Comparison of ENCODE assay signal across 1 cellular context in the genomic region with DNA sequence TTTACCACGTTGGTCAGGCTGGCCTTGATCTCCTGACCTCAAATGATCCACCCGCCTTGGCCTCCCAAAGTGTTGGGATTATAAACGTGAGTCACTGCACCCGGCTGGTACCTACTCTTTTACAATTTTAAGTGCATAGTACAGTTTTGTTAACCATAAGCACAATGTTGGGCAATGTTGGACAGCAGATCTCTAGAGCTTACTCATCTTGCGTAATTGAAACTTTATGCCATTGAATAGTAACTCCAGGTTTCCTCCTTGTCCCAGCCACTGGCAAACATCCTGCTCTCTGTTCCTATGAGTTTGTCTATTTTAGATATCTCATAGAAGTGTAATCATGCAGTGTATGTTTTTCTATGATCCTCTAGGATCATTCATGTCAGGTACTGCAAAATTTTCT.
A peak's percentile ranks its signal among the peaks of the same experiment; 100 is the strongest.
TF ChIP-seq lines count a peak whose summit lies in the region.

No MANE protein-coding gene starts in this region.

TF ChIP-seq in HepG2, 621 proteins besides CTCF, POLR2A, EP300 and RAD21 (continued from another document and continues in another):
- TF ChIP-seq, protein P1, sequence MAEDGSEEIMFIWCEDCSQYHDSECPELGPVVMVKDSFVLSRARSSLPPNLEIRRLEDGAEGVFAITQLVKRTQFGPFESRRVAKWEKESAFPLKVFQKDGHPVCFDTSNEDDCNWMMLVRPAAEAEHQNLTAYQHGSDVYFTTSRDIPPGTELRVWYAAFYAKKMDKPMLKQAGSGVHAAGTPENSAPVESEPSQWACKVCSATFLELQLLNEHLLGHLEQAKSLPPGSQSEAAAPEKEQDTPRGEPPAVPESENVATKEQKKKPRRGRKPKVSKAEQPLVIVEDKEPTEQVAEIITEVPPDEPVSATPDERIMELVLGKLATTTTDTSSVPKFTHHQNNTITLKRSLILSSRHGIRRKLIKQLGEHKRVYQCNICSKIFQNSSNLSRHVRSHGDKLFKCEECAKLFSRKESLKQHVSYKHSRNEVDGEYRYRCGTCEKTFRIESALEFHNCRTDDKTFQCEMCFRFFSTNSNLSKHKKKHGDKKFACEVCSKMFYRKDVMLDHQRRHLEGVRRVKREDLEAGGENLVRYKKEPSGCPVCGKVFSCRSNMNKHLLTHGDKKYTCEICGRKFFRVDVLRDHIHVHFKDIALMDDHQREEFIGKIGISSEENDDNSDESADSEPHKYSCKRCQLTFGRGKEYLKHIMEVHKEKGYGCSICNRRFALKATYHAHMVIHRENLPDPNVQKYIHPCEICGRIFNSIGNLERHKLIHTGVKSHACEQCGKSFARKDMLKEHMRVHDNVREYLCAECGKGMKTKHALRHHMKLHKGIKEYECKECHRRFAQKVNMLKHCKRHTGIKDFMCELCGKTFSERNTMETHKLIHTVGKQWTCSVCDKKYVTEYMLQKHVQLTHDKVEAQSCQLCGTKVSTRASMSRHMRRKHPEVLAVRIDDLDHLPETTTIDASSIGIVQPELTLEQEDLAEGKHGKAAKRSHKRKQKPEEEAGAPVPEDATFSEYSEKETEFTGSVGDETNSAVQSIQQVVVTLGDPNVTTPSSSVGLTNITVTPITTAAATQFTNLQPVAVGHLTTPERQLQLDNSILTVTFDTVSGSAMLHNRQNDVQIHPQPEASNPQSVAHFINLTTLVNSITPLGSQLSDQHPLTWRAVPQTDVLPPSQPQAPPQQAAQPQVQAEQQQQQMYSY (CRISPR knock-in tag; IDR thresholded peaks at IDR 0.05), result no peak
- TF ChIP-seq, protein P2, sequence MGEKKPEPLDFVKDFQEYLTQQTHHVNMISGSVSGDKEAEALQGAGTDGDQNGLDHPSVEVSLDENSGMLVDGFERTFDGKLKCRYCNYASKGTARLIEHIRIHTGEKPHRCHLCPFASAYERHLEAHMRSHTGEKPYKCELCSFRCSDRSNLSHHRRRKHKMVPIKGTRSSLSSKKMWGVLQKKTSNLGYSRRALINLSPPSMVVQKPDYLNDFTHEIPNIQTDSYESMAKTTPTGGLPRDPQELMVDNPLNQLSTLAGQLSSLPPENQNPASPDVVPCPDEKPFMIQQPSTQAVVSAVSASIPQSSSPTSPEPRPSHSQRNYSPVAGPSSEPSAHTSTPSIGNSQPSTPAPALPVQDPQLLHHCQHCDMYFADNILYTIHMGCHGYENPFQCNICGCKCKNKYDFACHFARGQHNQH (CRISPR knock-in tag; IDR thresholded peaks at IDR 0.05), result peak; percentile 78
- TF ChIP-seq ZNF605 (CRISPR knock-in tag; IDR thresholded peaks at IDR 0.05), result no peak
- no peak for TF ChIP-seq ZNF883 (CRISPR knock-in tag; IDR thresholded peaks at IDR 0.05; ENCODE audit: not compliant biosample characterization)
- TF ChIP-seq CHCHD3 (CRISPR knock-in tag; IDR thresholded peaks at IDR 0.05), result no peak
- TF ChIP-seq, protein P3, sequence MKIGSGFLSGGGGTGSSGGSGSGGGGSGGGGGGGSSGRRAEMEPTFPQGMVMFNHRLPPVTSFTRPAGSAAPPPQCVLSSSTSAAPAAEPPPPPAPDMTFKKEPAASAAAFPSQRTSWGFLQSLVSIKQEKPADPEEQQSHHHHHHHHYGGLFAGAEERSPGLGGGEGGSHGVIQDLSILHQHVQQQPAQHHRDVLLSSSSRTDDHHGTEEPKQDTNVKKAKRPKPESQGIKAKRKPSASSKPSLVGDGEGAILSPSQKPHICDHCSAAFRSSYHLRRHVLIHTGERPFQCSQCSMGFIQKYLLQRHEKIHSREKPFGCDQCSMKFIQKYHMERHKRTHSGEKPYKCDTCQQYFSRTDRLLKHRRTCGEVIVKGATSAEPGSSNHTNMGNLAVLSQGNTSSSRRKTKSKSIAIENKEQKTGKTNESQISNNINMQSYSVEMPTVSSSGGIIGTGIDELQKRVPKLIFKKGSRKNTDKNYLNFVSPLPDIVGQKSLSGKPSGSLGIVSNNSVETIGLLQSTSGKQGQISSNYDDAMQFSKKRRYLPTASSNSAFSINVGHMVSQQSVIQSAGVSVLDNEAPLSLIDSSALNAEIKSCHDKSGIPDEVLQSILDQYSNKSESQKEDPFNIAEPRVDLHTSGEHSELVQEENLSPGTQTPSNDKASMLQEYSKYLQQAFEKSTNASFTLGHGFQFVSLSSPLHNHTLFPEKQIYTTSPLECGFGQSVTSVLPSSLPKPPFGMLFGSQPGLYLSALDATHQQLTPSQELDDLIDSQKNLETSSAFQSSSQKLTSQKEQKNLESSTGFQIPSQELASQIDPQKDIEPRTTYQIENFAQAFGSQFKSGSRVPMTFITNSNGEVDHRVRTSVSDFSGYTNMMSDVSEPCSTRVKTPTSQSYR (CRISPR knock-in tag; IDR thresholded peaks at IDR 0.05; ENCODE audit: borderline replicate concordance), result peak; percentile 35; the same call in 1 of the 2 replicates
- TF ChIP-seq SMARCC2 (IDR thresholded peaks at IDR 0.05), result no peak
- TF ChIP-seq, protein P4, sequence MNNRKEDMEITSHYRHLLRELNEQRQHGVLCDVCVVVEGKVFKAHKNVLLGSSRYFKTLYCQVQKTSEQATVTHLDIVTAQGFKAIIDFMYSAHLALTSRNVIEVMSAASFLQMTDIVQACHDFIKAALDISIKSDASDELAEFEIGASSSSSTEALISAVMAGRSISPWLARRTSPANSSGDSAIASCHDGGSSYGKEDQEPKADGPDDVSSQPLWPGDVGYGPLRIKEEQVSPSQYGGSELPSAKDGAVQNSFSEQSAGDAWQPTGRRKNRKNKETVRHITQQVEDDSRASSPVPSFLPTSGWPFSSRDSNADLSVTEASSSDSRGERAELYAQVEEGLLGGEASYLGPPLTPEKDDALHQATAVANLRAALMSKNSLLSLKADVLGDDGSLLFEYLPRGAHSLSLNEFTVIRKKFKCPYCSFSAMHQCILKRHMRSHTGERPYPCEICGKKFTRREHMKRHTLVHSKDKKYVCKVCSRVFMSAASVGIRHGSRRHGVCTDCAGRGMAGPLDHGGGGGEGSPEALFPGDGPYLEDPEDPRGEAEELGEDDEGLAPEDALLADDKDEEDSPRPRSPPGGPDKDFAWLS (CRISPR knock-in tag; IDR thresholded peaks at IDR 0.05; ENCODE audit: borderline replicate concordance), result no peak
- peak; percentile 92 for TF ChIP-seq ZFP1 (CRISPR knock-in tag; IDR thresholded peaks at IDR 0.05)
- TF ChIP-seq ADNP (CRISPR knock-in tag; IDR thresholded peaks at IDR 0.05), result no peak
- TF ChIP-seq ZNF644 (CRISPR knock-in tag; IDR thresholded peaks at IDR 0.05; ENCODE audit: low read depth), result peak; percentile 96
- TF ChIP-seq, protein P5, sequence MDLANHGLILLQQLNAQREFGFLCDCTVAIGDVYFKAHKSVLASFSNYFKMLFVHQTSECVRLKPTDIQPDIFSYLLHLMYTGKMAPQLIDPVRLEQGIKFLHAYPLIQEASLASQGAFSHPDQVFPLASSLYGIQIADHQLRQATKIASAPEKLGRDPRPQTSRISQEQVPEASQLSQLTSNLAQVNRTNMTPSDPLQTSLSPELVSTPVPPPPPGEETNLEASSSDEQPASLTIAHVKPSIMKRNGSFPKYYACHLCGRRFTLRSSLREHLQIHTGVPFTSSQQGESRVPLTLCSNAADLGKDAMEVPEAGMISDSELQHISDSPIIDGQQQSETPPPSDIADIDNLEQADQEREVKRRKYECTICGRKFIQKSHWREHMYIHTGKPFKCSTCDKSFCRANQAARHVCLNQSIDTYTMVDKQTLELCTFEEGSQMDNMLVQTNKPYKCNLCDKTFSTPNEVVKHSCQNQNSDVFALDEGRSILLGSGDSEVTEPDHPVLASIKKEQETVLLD (CRISPR knock-in tag; IDR thresholded peaks at IDR 0.05; ENCODE audit: low read depth), result no peak
- TF ChIP-seq ZNF230 (CRISPR knock-in tag; IDR thresholded peaks at IDR 0.05), result no peak
- TF ChIP-seq U2AF1 (optimal IDR thresholded peaks at IDR 0.05; ENCODE audit: low read depth, low read length), result no peak
- TF ChIP-seq, protein P6, sequence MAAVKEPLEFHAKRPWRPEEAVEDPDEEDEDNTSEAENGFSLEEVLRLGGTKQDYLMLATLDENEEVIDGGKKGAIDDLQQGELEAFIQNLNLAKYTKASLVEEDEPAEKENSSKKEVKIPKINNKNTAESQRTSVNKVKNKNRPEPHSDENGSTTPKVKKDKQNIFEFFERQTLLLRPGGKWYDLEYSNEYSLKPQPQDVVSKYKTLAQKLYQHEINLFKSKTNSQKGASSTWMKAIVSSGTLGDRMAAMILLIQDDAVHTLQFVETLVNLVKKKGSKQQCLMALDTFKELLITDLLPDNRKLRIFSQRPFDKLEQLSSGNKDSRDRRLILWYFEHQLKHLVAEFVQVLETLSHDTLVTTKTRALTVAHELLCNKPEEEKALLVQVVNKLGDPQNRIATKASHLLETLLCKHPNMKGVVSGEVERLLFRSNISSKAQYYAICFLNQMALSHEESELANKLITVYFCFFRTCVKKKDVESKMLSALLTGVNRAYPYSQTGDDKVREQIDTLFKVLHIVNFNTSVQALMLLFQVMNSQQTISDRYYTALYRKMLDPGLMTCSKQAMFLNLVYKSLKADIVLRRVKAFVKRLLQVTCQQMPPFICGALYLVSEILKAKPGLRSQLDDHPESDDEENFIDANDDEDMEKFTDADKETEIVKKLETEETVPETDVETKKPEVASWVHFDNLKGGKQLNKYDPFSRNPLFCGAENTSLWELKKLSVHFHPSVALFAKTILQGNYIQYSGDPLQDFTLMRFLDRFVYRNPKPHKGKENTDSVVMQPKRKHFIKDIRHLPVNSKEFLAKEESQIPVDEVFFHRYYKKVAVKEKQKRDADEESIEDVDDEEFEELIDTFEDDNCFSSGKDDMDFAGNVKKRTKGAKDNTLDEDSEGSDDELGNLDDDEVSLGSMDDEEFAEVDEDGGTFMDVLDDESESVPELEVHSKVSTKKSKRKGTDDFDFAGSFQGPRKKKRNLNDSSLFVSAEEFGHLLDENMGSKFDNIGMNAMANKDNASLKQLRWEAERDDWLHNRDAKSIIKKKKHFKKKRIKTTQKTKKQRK (IDR thresholded peaks at IDR 0.05; ENCODE audit: low read length), result no peak
- no peak for TF ChIP-seq ZNF451 (CRISPR knock-in tag; IDR thresholded peaks at IDR 0.05)
- no peak for TF ChIP-seq MXI1 (IDR thresholded peaks at IDR 0.05; ENCODE audit: borderline replicate concordance, low read depth, low read length)
- TF ChIP-seq, protein P7, sequence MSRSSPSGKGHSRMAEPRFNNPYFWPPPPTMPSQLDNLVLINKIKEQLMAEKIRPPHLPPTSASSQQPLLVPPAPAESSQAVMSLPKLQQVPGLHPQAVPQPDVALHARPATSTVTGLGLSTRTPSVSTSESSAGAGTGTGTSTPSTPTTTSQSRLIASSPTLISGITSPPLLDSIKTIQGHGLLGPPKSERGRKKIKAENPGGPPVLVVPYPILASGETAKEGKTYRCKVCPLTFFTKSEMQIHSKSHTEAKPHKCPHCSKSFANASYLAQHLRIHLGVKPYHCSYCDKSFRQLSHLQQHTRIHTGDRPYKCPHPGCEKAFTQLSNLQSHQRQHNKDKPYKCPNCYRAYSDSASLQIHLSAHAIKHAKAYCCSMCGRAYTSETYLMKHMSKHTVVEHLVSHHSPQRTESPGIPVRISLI (CRISPR knock-in tag; IDR thresholded peaks at IDR 0.05; ENCODE audit: borderline replicate concordance), result peak; percentile 67; the same call in 1 of the 2 replicates
- TF ChIP-seq, protein P8, sequence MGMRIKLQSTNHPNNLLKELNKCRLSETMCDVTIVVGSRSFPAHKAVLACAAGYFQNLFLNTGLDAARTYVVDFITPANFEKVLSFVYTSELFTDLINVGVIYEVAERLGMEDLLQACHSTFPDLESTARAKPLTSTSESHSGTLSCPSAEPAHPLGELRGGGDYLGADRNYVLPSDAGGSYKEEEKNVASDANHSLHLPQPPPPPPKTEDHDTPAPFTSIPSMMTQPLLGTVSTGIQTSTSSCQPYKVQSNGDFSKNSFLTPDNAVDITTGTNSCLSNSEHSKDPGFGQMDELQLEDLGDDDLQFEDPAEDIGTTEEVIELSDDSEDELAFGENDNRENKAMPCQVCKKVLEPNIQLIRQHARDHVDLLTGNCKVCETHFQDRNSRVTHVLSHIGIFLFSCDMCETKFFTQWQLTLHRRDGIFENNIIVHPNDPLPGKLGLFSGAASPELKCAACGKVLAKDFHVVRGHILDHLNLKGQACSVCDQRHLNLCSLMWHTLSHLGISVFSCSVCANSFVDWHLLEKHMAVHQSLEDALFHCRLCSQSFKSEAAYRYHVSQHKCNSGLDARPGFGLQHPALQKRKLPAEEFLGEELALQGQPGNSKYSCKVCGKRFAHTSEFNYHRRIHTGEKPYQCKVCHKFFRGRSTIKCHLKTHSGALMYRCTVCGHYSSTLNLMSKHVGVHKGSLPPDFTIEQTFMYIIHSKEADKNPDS (CRISPR knock-in tag; IDR thresholded peaks at IDR 0.05), result peak; percentile 92
- TF ChIP-seq POLR2G (IDR thresholded peaks at IDR 0.05; ENCODE audit: low read depth, low read length), result no peak
- no peak for TF ChIP-seq ARNT2 (CRISPR knock-in tag; IDR thresholded peaks at IDR 0.05; ENCODE audit: low read depth)
- peak; percentile 82 for TF ChIP-seq KAT8 (CRISPR knock-in tag; IDR thresholded peaks at IDR 0.05)
- TF ChIP-seq ONECUT2 (CRISPR knock-in tag; IDR thresholded peaks at IDR 0.05), result no peak
- peak; percentile 45; the same call in 1 of the 2 replicates for TF ChIP-seq FOXK2 (IDR thresholded peaks at IDR 0.05)
- TF ChIP-seq, protein P9, sequence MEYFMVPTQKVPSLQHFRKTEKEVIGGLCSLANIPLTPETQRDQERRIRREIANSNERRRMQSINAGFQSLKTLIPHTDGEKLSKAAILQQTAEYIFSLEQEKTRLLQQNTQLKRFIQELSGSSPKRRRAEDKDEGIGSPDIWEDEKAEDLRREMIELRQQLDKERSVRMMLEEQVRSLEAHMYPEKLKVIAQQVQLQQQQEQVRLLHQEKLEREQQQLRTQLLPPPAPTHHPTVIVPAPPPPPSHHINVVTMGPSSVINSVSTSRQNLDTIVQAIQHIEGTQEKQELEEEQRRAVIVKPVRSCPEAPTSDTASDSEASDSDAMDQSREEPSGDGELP (IDR thresholded peaks at IDR 0.05; ENCODE audit: borderline replicate concordance, low read depth), result peak; percentile 60; the same call in 1 of the 2 replicates
- 0 out of 2 replicates have a peak, but pooled peaks have one; percentile 26 for TF ChIP-seq SRF (IDR thresholded peaks at IDR 0.05; ENCODE audit: low read depth, low read length)
- no peak for TF ChIP-seq ZFYVE20 (CRISPR knock-in tag; IDR thresholded peaks at IDR 0.05; ENCODE audit: borderline replicate concordance, low read depth)
- TF ChIP-seq HNRNPL (IDR thresholded peaks at IDR 0.05; ENCODE audit: low read depth, low read length), result no peak
- no peak for TF ChIP-seq ZNF572 (CRISPR knock-in tag; IDR thresholded peaks at IDR 0.05)
- TF ChIP-seq, protein P10, sequence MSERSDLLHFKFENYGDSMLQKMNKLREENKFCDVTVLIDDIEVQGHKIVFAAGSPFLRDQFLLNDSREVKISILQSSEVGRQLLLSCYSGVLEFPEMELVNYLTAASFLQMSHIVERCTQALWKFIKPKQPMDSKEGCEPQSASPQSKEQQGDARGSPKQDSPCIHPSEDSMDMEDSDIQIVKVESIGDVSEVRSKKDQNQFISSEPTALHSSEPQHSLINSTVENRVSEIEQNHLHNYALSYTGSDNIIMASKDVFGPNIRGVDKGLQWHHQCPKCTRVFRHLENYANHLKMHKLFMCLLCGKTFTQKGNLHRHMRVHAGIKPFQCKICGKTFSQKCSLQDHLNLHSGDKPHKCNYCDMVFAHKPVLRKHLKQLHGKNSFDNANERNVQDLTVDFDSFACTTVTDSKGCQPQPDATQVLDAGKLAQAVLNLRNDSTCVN (CRISPR knock-in tag; IDR thresholded peaks at IDR 0.05; ENCODE audit: borderline replicate concordance), result 0 out of 2 replicates have a peak, but pooled peaks have one; percentile 24
- no peak for TF ChIP-seq SRSF9 (IDR thresholded peaks at IDR 0.05; ENCODE audit: borderline replicate concordance, insufficient read depth, low read depth, low read length, poor library complexity, severe bottlenecking)
- TF ChIP-seq GFI1 (CRISPR knock-in tag; IDR thresholded peaks at IDR 0.05; ENCODE audit: borderline replicate concordance), result peak; percentile 78; the same call in 1 of the 2 replicates
- TF ChIP-seq STAT5B (CRISPR knock-in tag; IDR thresholded peaks at IDR 0.05), result no peak
- TF ChIP-seq NFKBIZ (CRISPR knock-in tag; IDR thresholded peaks at IDR 0.05), result peak; percentile 38; the same call in 1 of the 2 replicates
- no peak for TF ChIP-seq ZNF101 (CRISPR knock-in tag; IDR thresholded peaks at IDR 0.05; ENCODE audit: borderline replicate concordance, low read depth)
- TF ChIP-seq ZNF331 (CRISPR knock-in tag; IDR thresholded peaks at IDR 0.05), result peak; percentile 92
- no peak for TF ChIP-seq ZSCAN31 (CRISPR knock-in tag; IDR thresholded peaks at IDR 0.05; ENCODE audit: low read depth)
- no peak for TF ChIP-seq DR1 (CRISPR knock-in tag; IDR thresholded peaks at IDR 0.05)
- TF ChIP-seq SKI (IDR thresholded peaks at IDR 0.05; ENCODE audit: partially characterized antibody), result peak; percentile 60
